8 cellular contexts compared by ENCODE assay signal in the genomic region with DNA sequence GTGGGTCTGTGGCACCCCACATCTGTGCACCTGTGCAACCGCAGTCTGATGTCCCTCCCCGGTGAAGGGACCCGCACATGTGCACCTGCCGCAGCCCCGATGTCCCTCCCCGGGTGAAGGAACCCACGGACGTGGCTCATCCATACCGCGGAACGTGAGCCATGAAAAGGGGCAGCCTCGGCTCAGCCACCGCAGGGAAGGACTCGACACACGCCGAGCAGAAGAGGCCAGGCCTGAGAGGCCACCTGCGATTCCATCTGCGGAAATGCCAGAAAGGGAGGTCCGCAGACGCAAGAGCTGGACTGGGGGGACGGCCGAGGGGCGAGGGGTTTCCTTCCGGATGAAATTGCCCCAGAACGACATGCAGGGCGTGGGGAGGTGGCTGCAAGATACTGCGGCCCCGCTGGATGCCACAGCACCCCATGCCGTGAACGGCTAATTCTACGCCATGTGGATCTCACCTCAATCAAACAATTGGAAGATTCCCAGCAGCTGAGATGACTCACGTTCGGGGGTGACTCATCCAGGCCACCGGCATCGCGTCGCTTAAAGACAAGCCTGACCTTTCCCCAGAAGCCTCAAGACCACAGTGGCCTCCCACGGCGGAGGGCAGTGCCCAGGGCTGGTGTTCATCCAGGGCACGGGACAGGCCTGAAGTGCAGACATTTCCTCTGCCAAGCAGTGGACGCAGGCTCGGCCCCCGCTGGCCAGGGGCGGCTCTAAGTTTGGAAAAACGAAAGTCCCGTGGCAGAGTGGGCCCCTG. TPM values are rescaled to one million over a fixed set of nuclear protein-coding genes. Genes with fewer than 3 reads are reported as not detected.
DNase-seq lines count a peak whose midpoint lies in the region; ATAC-seq and TF ChIP-seq lines count a peak whose summit lies in the region.

No MANE protein-coding gene starts in this region.

- in situ Hi-C loops in HAP-1 (cut with MboI; ENCODE audit: low sequenced_read_pairs) = no loop called here

- no peaks in the 10 kb centered on the region for H3K9me3 Mint-ChIP-seq in activated naive CD4-positive, alpha-beta T cell treated with anti-CD3 and anti-CD28 coated beads, Interleukin-2, amount 50 U/mL, for 24 hours

- H3K9me3 ChIP-seq in left lung (no peaks in the 10 kb centered on the region), HAP-1 (no peaks in the 10 kb centered on the region)

- DNase-seq in Daoy (ENCODE audit: low read depth) (peak; percentile 91), SHP77 treated with DMSO at 0.1 percent for 48 hours (lab: John Stamatoyannopoulos, UW) (peak; percentile 2), left lung (no peak), midbrain (lab: John Stamatoyannopoulos, UW) (no peak), NCI-H446 treated with DMSO at 0.1 percent for 48 hours (lab: John Stamatoyannopoulos, UW) (no peak), HAP-1 (ENCODE audit: low spot score in 2 of 2) (no peak)
- peak; percentile 63 to 82 for DNase-seq in stimulated activated CD8-positive, alpha-beta memory T cell treated with anti-CD3 and anti-CD28 coated beads, Interleukin-7, amount 100 ng/mL, for 48 hours (ENCODE audit: extremely low read depth in 1 of 2, low read depth in 1 of 2)

- peak overlapping the region; percentile 33 for H3K4me3 Mint-ChIP-seq in activated naive CD4-positive, alpha-beta T cell treated with anti-CD3 and anti-CD28 coated beads, Interleukin-2, amount 50 U/mL, for 24 hours

- peaks cover 0 to 75% of the 10 kb centered on the region in 2 donors for H3K27me3 ChIP-seq in left lung
- peaks cover 45% of the 10 kb centered on the region for H3K27me3 ChIP-seq in HAP-1 (ENCODE audit: low read depth)

- H3K4me1 Mint-ChIP-seq in activated naive CD4-positive, alpha-beta T cell treated with anti-CD3 and anti-CD28 coated beads, Interleukin-2, amount 50 U/mL, for 24 hours = peaks cover 49% of the 10 kb centered on the region

- intact Hi-C loops in left lung (cut with DNase I) = no loop called here

- H3K36me3 ChIP-seq in left lung = no peaks in the 10 kb centered on the region
- no peaks in the 10 kb centered on the region for H3K36me3 ChIP-seq in HAP-1 (replicated peaks)

- peak overlapping the region; percentile 72 for H3K27ac Mint-ChIP-seq in activated naive CD4-positive, alpha-beta T cell treated with anti-CD3 and anti-CD28 coated beads, Interleukin-2, amount 50 U/mL, for 24 hours

- H3K27ac ChIP-seq in left lung = no peak overlapping the region

- no peaks in the 10 kb centered on the region for H3K36me3 Mint-ChIP-seq in activated naive CD4-positive, alpha-beta T cell treated with anti-CD3 and anti-CD28 coated beads, Interleukin-2, amount 50 U/mL, for 24 hours

- TF ChIP-seq CTCF in left lung (IDR thresholded peaks at IDR 0.05) = no peak

- H3K4me1 ChIP-seq in left lung = no peaks in the 10 kb centered on the region
- no peaks in the 10 kb centered on the region for H3K4me1 ChIP-seq in HAP-1

- peak; percentile 38 for ATAC-seq in left lung

- H3K27me3 Mint-ChIP-seq in activated naive CD4-positive, alpha-beta T cell treated with anti-CD3 and anti-CD28 coated beads, Interleukin-2, amount 50 U/mL, for 24 hours = no peaks in the 10 kb centered on the region

- H3K4me3 ChIP-seq in left lung (no peak overlapping the region), HAP-1 (no peak overlapping the region)

RNA-seq across cellular contexts. Expression of gene SOX8, which starts 21.0 kb away (rescaled TPM):
- total RNA-seq in Daoy (2014; rRNA removed; shearing (Covaris generic)) = 0.17 TPM in 1 of 2 replicates, not detected in the other
- total RNA-seq in left lung = under 1 TPM; 0.26 to 0.50 TPM

RNA-seq across cellular contexts. Expression of gene LMF1, which starts 31.8 kb away (rescaled TPM):
- 1.8 and 2.6 TPM in 2 replicates for total RNA-seq in Daoy (2014; rRNA removed; shearing (Covaris generic))
- total RNA-seq in left lung = 10 to 100 TPM; 15.5 to 21.7 TPM

Comparison
In these comparisons a context has a peak if more than half of its experiments do, and no peak if none do; other contexts are left out.
1. DNase-seq: peak in Daoy (single experiment), SHP77 treated with DMSO at 0.1 percent for 48 hours (single experiment) and stimulated activated CD8-positive, alpha-beta memory T cell treated with anti-CD3 and anti-CD28 coated beads, Interleukin-7, amount 100 ng/mL, for 48 hours (2 of 2); none in left lung (0 of 2), midbrain (single experiment), NCI-H446 treated with DMSO at 0.1 percent for 48 hours (single experiment) and HAP-1 (0 of 2).